ENCODE assay signal across 9 cellular contexts in the genomic region with DNA sequence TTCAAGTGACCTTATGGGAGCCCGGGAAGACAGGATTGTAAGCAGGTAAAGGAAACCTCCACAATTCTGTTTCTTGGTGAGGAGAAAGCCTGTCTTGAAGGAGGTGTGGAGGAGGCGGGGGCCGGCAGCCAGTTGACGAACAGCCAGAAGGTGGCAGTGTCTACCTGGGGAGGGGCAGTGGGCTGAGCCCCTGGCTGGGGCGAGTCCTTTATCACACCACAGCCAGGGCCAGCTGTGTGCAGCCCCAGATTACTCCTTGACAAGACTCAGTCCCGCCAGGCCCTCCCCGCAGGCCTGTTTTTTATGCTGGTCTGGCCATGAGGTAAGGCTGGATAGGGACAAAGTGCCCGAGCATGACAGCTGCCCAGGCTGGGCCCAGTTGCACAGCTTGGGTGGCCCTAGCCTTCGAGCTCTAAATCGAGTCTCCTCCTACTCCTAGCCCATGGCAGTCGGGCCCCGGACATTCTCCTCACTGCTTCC.
A peak's percentile ranks its signal among the peaks of the same experiment; 100 is the strongest.
DNase-seq lines count a peak whose midpoint lies in the region; ATAC-seq, FAIRE-seq and TF ChIP-seq lines count a peak whose summit lies in the region.
"Had no signal": no experiment of that assay in that cellular context is flagged by ENCODE, and none has a peak within 500 bp of the region (broad histone marks: within the 10 kb centered on the region; RNA-seq: fewer than 3 reads in every experiment).

No MANE protein-coding gene starts in this region.

- no peaks in the 10 kb centered on the region for H3K79me2 ChIP-seq in OCI-LY3 (ENCODE audit: low read length)

- no peaks in the 10 kb centered on the region for H4K20me1 ChIP-seq in OCI-LY3 (ENCODE audit: insufficient read depth, low read length)

- peak overlapping the region; percentile 63 for H3K4me2 ChIP-seq in OCI-LY3 (ENCODE audit: low read length)

- peaks cover 10% of the 10 kb centered on the region for H3K4me1 ChIP-seq in OCI-LY3 (ENCODE audit: low read length)
- H3K4me1 ChIP-seq in neutrophil (ENCODE audit: control insufficient read depth in 1 of 2, insufficient read depth in 1 of 2, low read depth in 1 of 2, low read length in 1 of 2) = peaks cover 9 to 10% of the 10 kb centered on the region in 2 experiments

- H3K36me3 ChIP-seq in OCI-LY3 (replicated peaks; ENCODE audit: low read depth, low read length) (no peaks in the 10 kb centered on the region), neutrophil (no peaks in the 10 kb centered on the region)

- peak; percentile 77 for ATAC-seq in HG03354 (IDR thresholded peaks at IDR 0.05; ENCODE audit: poor library complexity, severe bottlenecking, unreplicated experiment)

- TF ChIP-seq CTCF in OCI-LY3 (IDR thresholded peaks at IDR 0.05; ENCODE audit: low read depth, low read length) (peak; percentile 97), neutrophil (IDR thresholded peaks at IDR 0.05) (peak; percentile 63)

- H2AFZ ChIP-seq in OCI-LY3 (ENCODE audit: low read depth, low read length) = peak overlapping the region; percentile 63

- H3K27ac ChIP-seq in OCI-LY3 (ENCODE audit: low read length) (no peak overlapping the region), neutrophil (no peak overlapping the region)

- DNase-seq in GDM1 (lab: John Stamatoyannopoulos, UW) (peak; percentile 42), activated T-cell treated with anti-CD3 and anti-CD28 coated beads for 4 hours (peak; percentile 49), fibroblast of peridontal ligament (ENCODE audit: extremely low read depth) (peak; percentile 8), urothelium cell line (ENCODE audit: low spot score) (peak; percentile 82), cerebellar nuclear complex (lab: John Stamatoyannopoulos, UW) (no peak)

- no peak for FAIRE-seq in urothelium cell line (lab: Jason Lieb, UNC)
- FAIRE-seq: endometrium had no signal

- peak overlapping the region; percentile 5; the same call in 1 of the 2 replicates for H3K9ac ChIP-seq in OCI-LY3 (ENCODE audit: low read length)

- H3K4me3 ChIP-seq in OCI-LY3 (ENCODE audit: low read length) (peak overlapping the region; percentile 30), neutrophil (ENCODE audit: low read depth in 1 of 2, low read length in 1 of 2) (no peak overlapping the region)

- H3K27me3 ChIP-seq in OCI-LY3 (ENCODE audit: low read depth, low read length) (peaks cover 5% of the 10 kb centered on the region), neutrophil (no peaks in the 10 kb centered on the region)

- no peaks in the 10 kb centered on the region for H3K9me3 ChIP-seq in OCI-LY3 (ENCODE audit: insufficient read depth, low read length)
- H3K9me3 ChIP-seq in neutrophil = no peaks in the 10 kb centered on the region

Comparison
In these comparisons a context has a peak if more than half of its experiments do, and no peak if none do; other contexts are left out.
1. DNase-seq: peak in GDM1 (single experiment), activated T-cell treated with anti-CD3 and anti-CD28 coated beads for 4 hours (single experiment), fibroblast of peridontal ligament (single experiment) and urothelium cell line (single experiment); none in cerebellar nuclear complex (0 of 2).